ENCODE assay signal across 1 cellular context in the genomic region with DNA sequence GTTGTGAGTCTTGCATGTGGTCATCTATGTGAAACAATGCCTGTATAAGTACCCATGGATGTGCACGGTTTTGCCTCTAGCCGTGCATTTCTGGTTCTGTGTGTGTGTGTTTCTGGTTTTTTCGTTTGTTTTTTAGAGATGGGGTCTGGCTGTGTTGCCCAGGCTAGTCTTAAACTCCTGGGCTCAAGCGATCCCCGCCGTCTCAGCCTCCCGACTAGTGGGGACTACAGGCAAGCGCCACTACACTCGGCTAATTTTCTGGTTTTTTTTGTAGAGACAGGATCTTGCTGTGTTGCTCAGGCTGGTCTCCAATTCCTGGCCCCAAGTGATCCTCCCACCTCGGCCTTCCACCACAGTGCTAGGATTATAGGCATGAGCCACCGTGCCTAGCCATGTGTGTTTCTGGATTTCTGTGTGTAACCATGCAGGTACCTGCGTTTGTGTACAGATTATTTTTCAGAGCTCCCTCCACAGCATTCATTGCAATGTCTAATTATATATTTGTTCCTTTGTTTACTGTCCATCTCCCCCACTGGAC.
TF ChIP-seq lines count a peak whose summit lies in the region.

No MANE protein-coding gene starts in this region.

TF ChIP-seq in GM23338, 12 proteins besides CTCF, POLR2A, EP300 and RAD21 (continued from another document):
- TF ChIP-seq, protein P1, sequence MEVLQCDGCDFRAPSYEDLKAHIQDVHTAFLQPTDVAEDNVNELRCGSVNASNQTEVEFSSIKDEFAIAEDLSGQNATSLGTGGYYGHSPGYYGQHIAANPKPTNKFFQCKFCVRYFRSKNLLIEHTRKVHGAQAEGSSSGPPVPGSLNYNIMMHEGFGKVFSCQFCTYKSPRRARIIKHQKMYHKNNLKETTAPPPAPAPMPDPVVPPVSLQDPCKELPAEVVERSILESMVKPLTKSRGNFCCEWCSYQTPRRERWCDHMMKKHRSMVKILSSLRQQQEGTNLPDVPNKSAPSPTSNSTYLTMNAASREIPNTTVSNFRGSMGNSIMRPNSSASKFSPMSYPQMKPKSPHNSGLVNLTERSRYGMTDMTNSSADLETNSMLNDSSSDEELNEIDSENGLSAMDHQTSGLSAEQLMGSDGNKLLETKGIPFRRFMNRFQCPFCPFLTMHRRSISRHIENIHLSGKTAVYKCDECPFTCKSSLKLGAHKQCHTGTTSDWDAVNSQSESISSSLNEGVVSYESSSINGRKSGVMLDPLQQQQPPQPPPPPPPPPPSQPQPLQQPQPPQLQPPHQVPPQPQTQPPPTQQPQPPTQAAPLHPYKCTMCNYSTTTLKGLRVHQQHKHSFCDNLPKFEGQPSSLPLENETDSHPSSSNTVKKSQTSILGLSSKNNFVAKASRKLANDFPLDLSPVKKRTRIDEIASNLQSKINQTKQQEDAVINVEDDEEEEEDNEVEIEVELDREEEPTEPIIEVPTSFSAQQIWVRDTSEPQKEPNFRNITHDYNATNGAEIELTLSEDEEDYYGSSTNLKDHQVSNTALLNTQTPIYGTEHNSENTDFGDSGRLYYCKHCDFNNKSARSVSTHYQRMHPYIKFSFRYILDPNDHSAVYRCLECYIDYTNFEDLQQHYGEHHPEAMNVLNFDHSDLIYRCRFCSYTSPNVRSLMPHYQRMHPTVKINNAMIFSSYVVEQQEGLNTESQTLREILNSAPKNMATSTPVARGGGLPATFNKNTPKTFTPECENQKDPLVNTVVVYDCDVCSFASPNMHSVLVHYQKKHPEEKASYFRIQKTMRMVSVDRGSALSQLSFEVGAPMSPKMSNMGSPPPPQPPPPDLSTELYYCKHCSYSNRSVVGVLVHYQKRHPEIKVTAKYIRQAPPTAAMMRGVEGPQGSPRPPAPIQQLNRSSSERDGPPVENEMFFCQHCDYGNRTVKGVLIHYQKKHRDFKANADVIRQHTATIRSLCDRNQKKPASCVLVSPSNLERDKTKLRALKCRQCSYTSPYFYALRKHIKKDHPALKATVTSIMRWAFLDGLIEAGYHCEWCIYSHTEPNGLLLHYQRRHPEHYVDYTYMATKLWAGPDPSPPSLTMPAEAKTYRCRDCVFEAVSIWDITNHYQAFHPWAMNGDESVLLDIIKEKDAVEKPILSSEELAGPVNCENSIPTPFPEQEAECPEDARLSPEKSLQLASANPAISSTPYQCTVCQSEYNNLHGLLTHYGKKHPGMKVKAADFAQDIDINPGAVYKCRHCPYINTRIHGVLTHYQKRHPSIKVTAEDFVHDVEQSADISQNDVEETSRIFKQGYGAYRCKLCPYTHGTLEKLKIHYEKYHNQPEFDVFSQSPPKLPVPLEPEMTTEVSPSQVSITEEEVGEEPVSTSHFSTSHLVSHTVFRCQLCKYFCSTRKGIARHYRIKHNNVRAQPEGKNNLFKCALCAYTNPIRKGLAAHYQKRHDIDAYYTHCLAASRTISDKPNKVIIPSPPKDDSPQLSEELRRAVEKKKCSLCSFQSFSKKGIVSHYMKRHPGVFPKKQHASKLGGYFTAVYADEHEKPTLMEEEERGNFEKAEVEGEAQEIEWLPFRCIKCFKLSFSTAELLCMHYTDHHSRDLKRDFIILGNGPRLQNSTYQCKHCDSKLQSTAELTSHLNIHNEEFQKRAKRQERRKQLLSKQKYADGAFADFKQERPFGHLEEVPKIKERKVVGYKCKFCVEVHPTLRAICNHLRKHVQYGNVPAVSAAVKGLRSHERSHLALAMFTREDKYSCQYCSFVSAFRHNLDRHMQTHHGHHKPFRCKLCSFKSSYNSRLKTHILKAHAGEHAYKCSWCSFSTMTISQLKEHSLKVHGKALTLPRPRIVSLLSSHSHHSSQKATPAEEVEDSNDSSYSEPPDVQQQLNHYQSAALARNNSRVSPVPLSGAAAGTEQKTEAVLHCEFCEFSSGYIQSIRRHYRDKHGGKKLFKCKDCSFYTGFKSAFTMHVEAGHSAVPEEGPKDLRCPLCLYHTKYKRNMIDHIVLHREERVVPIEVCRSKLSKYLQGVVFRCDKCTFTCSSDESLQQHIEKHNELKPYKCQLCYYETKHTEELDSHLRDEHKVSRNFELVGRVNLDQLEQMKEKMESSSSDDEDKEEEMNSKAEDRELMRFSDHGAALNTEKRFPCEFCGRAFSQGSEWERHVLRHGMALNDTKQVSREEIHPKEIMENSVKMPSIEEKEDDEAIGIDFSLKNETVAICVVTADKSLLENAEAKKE (CRISPR knock-in tag; IDR thresholded peaks at IDR 0.05): no peak
- TF ChIP-seq JUNB (IDR thresholded peaks at IDR 0.05; ENCODE audit: unreplicated experiment): no peak
